In genomic region chr7:72751978-72752377, GRCh38 we compare ENCODE assay signal across 15 cellular contexts.
DNase-seq lines count a peak whose midpoint lies in the region; ATAC-seq and TF ChIP-seq lines count a peak whose summit lies in the region.
"Had no signal": no experiment of that assay in that cellular context is flagged by ENCODE, and none has a peak within 500 bp of the region (broad histone marks: within the 10 kb centered on the region; RNA-seq: fewer than 3 reads in every experiment).

No MANE protein-coding gene starts in this region.

- H3K4me3 ChIP-seq in DND-41 (ENCODE audit: low read depth in 1 of 2, low read length in 2 of 2) = no peak overlapping the region
- H3K4me3 ChIP-seq in Karpas-422 (ENCODE audit: low read length) = no peak overlapping the region
- H3K4me3 ChIP-seq in brain microvascular endothelial cell (ENCODE audit: low read depth, low read length) = no peak overlapping the region
- H3K4me3 ChIP-seq: GM12878, stomach had no signal

- DNase-seq in DND-41 (no peak), Karpas-422 (peak; percentile 65), brain microvascular endothelial cell (no peak), myocyte (ENCODE audit: low read depth) (peak; percentile 46), NCI-H1105 treated with DMSO at 0.1 percent for 48 hours (lab: John Stamatoyannopoulos, UW) (no peak), AML-193 (lab: John Stamatoyannopoulos, UW) (no peak)
- DNase-seq: activated naive CD8-positive, alpha-beta T cell treated with anti-CD3 and anti-CD28 coated beads for 36 hours; cortex of kidney; NCI-H1436 treated with DMSO at 0.1 percent for 48 hours; stimulated activated CD4-positive, alpha-beta T cell treated with anti-CD3 and anti-CD28 coated beads, Interleukin-2, amount 100 ng/mL, for 48 hours; stomach; T-helper 9 cell had no signal

- H3K27ac ChIP-seq in DND-41 (ENCODE audit: low read length) (no peak overlapping the region), Karpas-422 (ENCODE audit: low read length) (no peak overlapping the region), brain microvascular endothelial cell (no peak overlapping the region)
- H3K27ac ChIP-seq: stomach had no signal

- H3K4me1 ChIP-seq in DND-41 (ENCODE audit: insufficient read depth, low read length) (no peaks in the 10 kb centered on the region), Karpas-422 (ENCODE audit: low read length) (no peaks in the 10 kb centered on the region)
- H3K4me1 ChIP-seq: stomach had no signal

- no peaks in the 10 kb centered on the region for H3K9me2 ChIP-seq in Karpas-422 (replicated peaks; ENCODE audit: insufficient read depth, low read length)

- H3K9me3 ChIP-seq in DND-41 (ENCODE audit: insufficient read depth, low read length, severe bottlenecking) (no peaks in the 10 kb centered on the region), Karpas-422 (ENCODE audit: low read length) (no peaks in the 10 kb centered on the region)
- H3K9me3 ChIP-seq: stomach had no signal

- H2AFZ ChIP-seq in DND-41 (ENCODE audit: low read depth, low read length) (no peak overlapping the region), Karpas-422 (ENCODE audit: low read length) (no peak overlapping the region)

- in situ Hi-C loops in brain microvascular endothelial cell (cut with HindIII; ENCODE audit: low pct_ligation_motif_present, low sequenced_read_pairs) = no loop called here

- H3K36me3 ChIP-seq in DND-41 (ENCODE audit: insufficient read depth, low read length) = no peaks in the 10 kb centered on the region
- no peaks in the 10 kb centered on the region for H3K36me3 ChIP-seq in Karpas-422 (ENCODE audit: insufficient read depth, low read length)
- H3K36me3 ChIP-seq in brain microvascular endothelial cell (replicated peaks) = no peaks in the 10 kb centered on the region
- H3K36me3 ChIP-seq: stomach had no signal

- ATAC-seq in DND-41 (ENCODE audit: insufficient read depth, low read depth) = no peak
- no peak for ATAC-seq in HG03280 (IDR thresholded peaks at IDR 0.05; ENCODE audit: unreplicated experiment)
- no peak for ATAC-seq in HG03095 (IDR thresholded peaks at IDR 0.05; ENCODE audit: unreplicated experiment)
- ATAC-seq: GM12878 had no signal

- H4K20me1 ChIP-seq in DND-41 (ENCODE audit: insufficient read depth, low read length) (no peaks in the 10 kb centered on the region), Karpas-422 (ENCODE audit: insufficient read depth, low read depth, low read length) (no peaks in the 10 kb centered on the region)

- TF ChIP-seq CTCF in DND-41 (IDR thresholded peaks at IDR 0.05; ENCODE audit: borderline replicate concordance, extremely low read depth, low read length, poor library complexity, severe bottlenecking) (peak; percentile 25), brain microvascular endothelial cell (IDR thresholded peaks at IDR 0.05; ENCODE audit: low read depth, low read length, missing control alignments) (peak; percentile 49)

- H3K9ac ChIP-seq in DND-41 (ENCODE audit: low read depth, low read length) = no peak overlapping the region
- H3K9ac ChIP-seq in Karpas-422 (ENCODE audit: low read length) = no peak overlapping the region

- H3K79me2 ChIP-seq in DND-41 (ENCODE audit: insufficient read depth, low read length) (no peaks in the 10 kb centered on the region), Karpas-422 (ENCODE audit: low read length) (no peaks in the 10 kb centered on the region)

- H3K27me3 ChIP-seq in DND-41 (ENCODE audit: insufficient read depth, low read length, poor library complexity) = no peaks in the 10 kb centered on the region
- H3K27me3 ChIP-seq in Karpas-422 (ENCODE audit: low read length) = no peaks in the 10 kb centered on the region
- H3K27me3 ChIP-seq in brain microvascular endothelial cell (replicated peaks) = no peaks in the 10 kb centered on the region
- H3K27me3 ChIP-seq: stomach had no signal

- no peak overlapping the region for H3K4me2 ChIP-seq in DND-41 (ENCODE audit: insufficient read depth, low read length)
- no peak overlapping the region for H3K4me2 ChIP-seq in Karpas-422 (ENCODE audit: low read depth, low read length, poor library complexity, severe bottlenecking)

Comparison
In these comparisons a context has a peak if more than half of its experiments do, and no peak if none do; other contexts are left out.
1. DNase-seq: peak in Karpas-422 (single experiment) and myocyte (single experiment); none in DND-41 (single experiment), brain microvascular endothelial cell (single experiment), NCI-H1105 treated with DMSO at 0.1 percent for 48 hours (single experiment) and AML-193 (0 of 2).